1 cellular context compared by ENCODE assay signal in genomic region chr1:1215266-1215676, GRCh38.
TF ChIP-seq lines count a peak whose summit lies in the region.

No MANE protein-coding gene starts in this region.

TF ChIP-seq in GM23338, 12 proteins besides CTCF, POLR2A, EP300 and RAD21:
- TF ChIP-seq ZNF462 (CRISPR knock-in tag; IDR thresholded peaks at IDR 0.05) (no peak), REST (IDR thresholded peaks at IDR 0.05; ENCODE audit: unreplicated experiment) (no peak), ZNF331 (CRISPR knock-in tag; IDR thresholded peaks at IDR 0.05; ENCODE audit: low read depth) (no peak), EZH2 (IDR thresholded peaks at IDR 0.05; ENCODE audit: low read depth, unreplicated experiment) (no peak), EZH2phosphoT487 (IDR thresholded peaks at IDR 0.05; ENCODE audit: unreplicated experiment) (no peak), JUNB (IDR thresholded peaks at IDR 0.05; ENCODE audit: unreplicated experiment) (no peak), POLR2AphosphoS5 (IDR thresholded peaks at IDR 0.05; ENCODE audit: low read depth) (no peak), ZNF114 (CRISPR knock-in tag; IDR thresholded peaks at IDR 0.05) (no peak), STAT1 (IDR thresholded peaks at IDR 0.05; ENCODE audit: unreplicated experiment) (no peak), ETS1 (IDR thresholded peaks at IDR 0.05) (no peak), CREB1 (CRISPR knock-in tag; IDR thresholded peaks at IDR 0.05; ENCODE audit: low read depth) (no peak), NANOG (IDR thresholded peaks at IDR 0.05; ENCODE audit: borderline replicate concordance) (no peak)
